In the genomic region with DNA sequence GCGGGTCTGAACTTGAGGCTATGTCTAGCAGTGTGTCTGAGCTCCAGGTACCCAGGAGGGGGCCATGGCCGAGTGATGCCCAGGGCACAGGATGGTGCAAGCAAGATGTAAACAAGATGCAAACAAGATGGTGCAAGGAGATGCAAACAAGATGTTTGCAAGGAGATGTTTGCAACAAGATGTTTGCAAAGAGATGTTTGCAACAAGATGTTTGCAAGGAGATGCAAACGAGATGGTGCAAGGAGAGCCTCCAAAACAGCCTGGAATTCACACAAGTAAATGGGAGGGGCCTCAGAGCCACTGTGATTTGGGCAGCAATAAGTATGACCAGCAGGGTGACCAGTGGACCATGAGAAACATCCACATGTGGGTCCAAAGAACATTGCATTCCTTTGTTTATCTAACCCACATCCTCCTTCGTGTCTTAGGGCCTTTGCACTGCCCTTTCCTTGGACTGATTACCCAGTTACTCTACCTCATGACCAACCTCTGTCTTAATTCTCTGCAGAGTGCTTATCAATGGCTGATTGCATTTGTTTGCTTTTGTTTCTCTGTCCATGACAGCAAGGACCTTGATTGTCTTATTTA, we compare ENCODE assay signal across 1 cellular context.
A peak's percentile ranks its signal among the peaks of the same experiment; 100 is the strongest.
TF ChIP-seq lines count a peak whose summit lies in the region.

No MANE protein-coding gene starts in this region.

TF ChIP-seq in HepG2, 621 proteins besides CTCF, POLR2A, EP300 and RAD21 (continued from another document and continues in another):
- 0 out of 2 replicates have a peak, but pooled peaks have one; percentile 38 for TF ChIP-seq ZNF318 (CRISPR knock-in tag; IDR thresholded peaks at IDR 0.05)
- no peak for TF ChIP-seq SALL2 (CRISPR knock-in tag; IDR thresholded peaks at IDR 0.05)
- no peak for TF ChIP-seq ZBTB40 (IDR thresholded peaks at IDR 0.05)
- TF ChIP-seq ZBTB40 (CRISPR knock-in tag; IDR thresholded peaks at IDR 0.05): no peak
- no peak for TF ChIP-seq SMARCC2 (IDR thresholded peaks at IDR 0.05)
- TF ChIP-seq ZNF431 (CRISPR knock-in tag; IDR thresholded peaks at IDR 0.05; ENCODE audit: borderline replicate concordance, low read depth): no peak
- peak; percentile 49; the same call in 1 of the 2 replicates for TF ChIP-seq ELF3 (CRISPR knock-in tag; IDR thresholded peaks at IDR 0.05)
- TF ChIP-seq ZNF260 (CRISPR knock-in tag; IDR thresholded peaks at IDR 0.05; ENCODE audit: borderline replicate concordance, low read depth): no peak
- TF ChIP-seq KDM2A (CRISPR knock-in tag; IDR thresholded peaks at IDR 0.05; ENCODE audit: borderline replicate concordance, low read depth): no peak
- no peak for TF ChIP-seq ZSCAN29 (CRISPR knock-in tag; conservative IDR thresholded peaks at IDR 0.05)
- no peak for TF ChIP-seq EZH2 (conservative IDR thresholded peaks at IDR 0.05; ENCODE audit: low read depth, low read length)
- TF ChIP-seq TFE3 (CRISPR knock-in tag; IDR thresholded peaks at IDR 0.05): peak; percentile 49; the same call in 1 of the 2 replicates
- TF ChIP-seq KIAA2018 (CRISPR knock-in tag; IDR thresholded peaks at IDR 0.05; ENCODE audit: borderline replicate concordance): no peak
- no peak for TF ChIP-seq ZBTB8A (CRISPR knock-in tag; IDR thresholded peaks at IDR 0.05; ENCODE audit: borderline replicate concordance, low read depth)
- no peak for TF ChIP-seq ZNF234 (CRISPR knock-in tag; conservative IDR thresholded peaks at IDR 0.05)
- TF ChIP-seq SUZ12 (IDR thresholded peaks at IDR 0.05; ENCODE audit: low read depth, low read length): no peak
- no peak for TF ChIP-seq THYN1 (CRISPR knock-in tag; IDR thresholded peaks at IDR 0.05; ENCODE audit: borderline replicate concordance, low read depth)
- TF ChIP-seq TBL1XR1 (IDR thresholded peaks at IDR 0.05; ENCODE audit: borderline replicate concordance, low read length, partially characterized antibody): no peak
- TF ChIP-seq YEATS2 (CRISPR knock-in tag; IDR thresholded peaks at IDR 0.05; ENCODE audit: borderline replicate concordance): no peak
- no peak for TF ChIP-seq DNMT3B (CRISPR knock-in tag; conservative IDR thresholded peaks at IDR 0.05)
- no peak for TF ChIP-seq KDM4B (CRISPR knock-in tag; IDR thresholded peaks at IDR 0.05)
- no peak for TF ChIP-seq MYC (CRISPR knock-in tag; IDR thresholded peaks at IDR 0.05; ENCODE audit: borderline replicate concordance)
